Comparison of ENCODE assay signal across 24 cellular contexts in the genomic region with DNA sequence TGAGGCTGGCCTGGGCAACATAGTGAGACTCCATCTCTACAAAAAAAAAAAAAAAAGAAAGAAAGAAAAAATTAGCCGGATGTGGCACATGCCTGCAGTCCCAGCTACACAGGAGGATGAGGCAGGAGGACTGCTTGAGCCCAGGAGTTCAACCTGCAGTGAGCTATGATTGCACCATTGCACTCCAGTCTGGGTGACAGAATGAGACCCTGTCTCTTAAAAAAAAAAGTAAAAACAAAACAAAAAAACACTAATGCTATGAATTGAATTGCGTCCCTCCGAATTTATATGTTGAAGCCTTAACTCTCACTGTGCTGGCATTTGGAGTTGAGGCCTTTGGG. TPM values are rescaled to one million over a fixed set of nuclear protein-coding genes. Genes with fewer than 3 reads are reported as not detected.
"Had no signal": no experiment of that assay in that cellular context is flagged by ENCODE, and none has a peak within 500 bp of the region (broad histone marks: within the 10 kb centered on the region; RNA-seq: fewer than 3 reads in every experiment).

No MANE protein-coding gene starts in this region.

- ATAC-seq: esophagus mucosa; right cardiac atrium; stimulated activated naive CD8-positive, alpha-beta T cell treated with anti-CD3 and anti-CD28 coated beads, Interleukin-15, Interleukin-2, amounts not matched to agents 100 U/mL and 50 U/mL, for 24 hours had no signal

- H3K4me1 Mint-ChIP-seq: activated CD4-positive, alpha-beta memory T cell treated with anti-CD3 and anti-CD28 coated beads, Interleukin-2, amount 10 ng/mL, durations not matched to agents 7 days and 5 days; activated CD4-positive, alpha-beta T cell treated with anti-CD3 and anti-CD28 coated beads, Interleukin-2, amount 10 ng/mL, durations not matched to agents 7 days and 5 days; activated naive CD4-positive, alpha-beta T cell treated with anti-CD3 and anti-CD28 coated beads, Interleukin-2, amount 10 ng/mL, durations not matched to agents 7 days and 5 days; activated naive CD8-positive, alpha-beta T cell treated with anti-CD3 and anti-CD28 coated beads, Interleukin-2, amount 10 ng/mL, durations not matched to agents 7 days and 5 days had no signal

- H3K27me3 Mint-ChIP-seq: activated naive CD4-positive, alpha-beta T cell treated with anti-CD3 and anti-CD28 coated beads, Interleukin-2, amount 10 ng/mL, durations not matched to agents 7 days and 5 days; activated naive CD8-positive, alpha-beta T cell treated with anti-CD3 and anti-CD28 coated beads, Interleukin-2, amount 10 ng/mL, durations not matched to agents 7 days and 5 days; activated T-cell treated with anti-CD3 and anti-CD28 coated beads, Interleukin-2, amount 50 U/mL, for 24 hours had no signal

- H3K4me1 ChIP-seq: ascending aorta, left ventricle myocardium inferior, testis had no signal

- DNase-seq: activated CD4-positive, alpha-beta memory T cell treated with anti-CD3 and anti-CD28 coated beads, Interleukin-2, amount 10 ng/mL, durations not matched to agents 7 days and 5 days; activated CD4-positive, alpha-beta T cell treated with anti-CD3 and anti-CD28 coated beads for 1 hour; activated CD4-positive, alpha-beta T cell treated with anti-CD3 and anti-CD28 coated beads, Interleukin-2, amount 10 ng/mL, durations not matched to agents 7 days and 5 days; activated CD8-positive, alpha-beta memory T cell treated with anti-CD3 and anti-CD28 coated beads, Interleukin-2, amount 50 U/mL, for 48 hours; activated gamma-delta T cell; activated naive CD4-positive, alpha-beta T cell treated with anti-CD3 and anti-CD28 coated beads, Interleukin-2, amount 10 ng/mL, durations not matched to agents 7 days and 5 days; activated naive CD8-positive, alpha-beta T cell treated with anti-CD3 and anti-CD28 coated beads, Interleukin-2, amount 10 ng/mL, durations not matched to agents 7 days and 5 days; activated T-cell treated with anti-CD3 and anti-CD28 coated beads, Interleukin-2, amount 50 U/mL, for 24 hours; central memory CD4-positive, alpha-beta T cell; glutamatergic neuron; islet precursor cell; left ventricle myocardium inferior; occipital lobe; right cardiac atrium; spleen; stimulated activated naive CD8-positive, alpha-beta T cell treated with anti-CD3 and anti-CD28 coated beads, Interleukin-15, Interleukin-2, amounts not matched to agents 100 U/mL and 50 U/mL, for 24 hours; T-helper 9 cell; testis; transverse colon had no signal

- H3K27ac Mint-ChIP-seq: activated CD4-positive, alpha-beta memory T cell treated with anti-CD3 and anti-CD28 coated beads, Interleukin-2, amount 10 ng/mL, durations not matched to agents 7 days and 5 days; activated CD4-positive, alpha-beta T cell treated with anti-CD3 and anti-CD28 coated beads, Interleukin-2, amount 10 ng/mL, durations not matched to agents 7 days and 5 days; activated naive CD4-positive, alpha-beta T cell treated with anti-CD3 and anti-CD28 coated beads, Interleukin-2, amount 10 ng/mL, durations not matched to agents 7 days and 5 days; activated naive CD8-positive, alpha-beta T cell treated with anti-CD3 and anti-CD28 coated beads, Interleukin-2, amount 10 ng/mL, durations not matched to agents 7 days and 5 days; activated T-cell treated with anti-CD3 and anti-CD28 coated beads, Interleukin-2, amount 50 U/mL, for 24 hours; T-helper 1 cell treated with Interleukin-12 subunit alpha and Interleukin-12 subunit beta and Interleukin-4 antibody, amounts not matched to agents 30 μg/mL and 1 μg/mL, for 36 hours had no signal

- H3K4me3 Mint-ChIP-seq: activated CD4-positive, alpha-beta memory T cell treated with anti-CD3 and anti-CD28 coated beads, Interleukin-2, amount 10 ng/mL, durations not matched to agents 7 days and 5 days; activated CD4-positive, alpha-beta T cell treated with anti-CD3 and anti-CD28 coated beads, Interleukin-2, amount 10 ng/mL, durations not matched to agents 7 days and 5 days; activated naive CD4-positive, alpha-beta T cell treated with anti-CD3 and anti-CD28 coated beads, Interleukin-2, amount 10 ng/mL, durations not matched to agents 7 days and 5 days; activated naive CD8-positive, alpha-beta T cell treated with anti-CD3 and anti-CD28 coated beads, Interleukin-2, amount 10 ng/mL, durations not matched to agents 7 days and 5 days; activated T-cell treated with anti-CD3 and anti-CD28 coated beads, Interleukin-2, amount 50 U/mL, for 24 hours; T-helper 1 cell treated with Interleukin-12 subunit alpha and Interleukin-12 subunit beta and Interleukin-4 antibody, amounts not matched to agents 30 μg/mL and 1 μg/mL, for 36 hours had no signal

- H3K9me3 Mint-ChIP-seq: activated CD4-positive, alpha-beta memory T cell treated with anti-CD3 and anti-CD28 coated beads, Interleukin-2, amount 10 ng/mL, durations not matched to agents 7 days and 5 days; activated CD4-positive, alpha-beta T cell treated with anti-CD3 and anti-CD28 coated beads, Interleukin-2, amount 10 ng/mL, durations not matched to agents 7 days and 5 days; activated naive CD4-positive, alpha-beta T cell treated with anti-CD3 and anti-CD28 coated beads, Interleukin-2, amount 10 ng/mL, durations not matched to agents 7 days and 5 days; activated naive CD8-positive, alpha-beta T cell treated with anti-CD3 and anti-CD28 coated beads, Interleukin-2, amount 10 ng/mL, durations not matched to agents 7 days and 5 days; activated T-cell treated with anti-CD3 and anti-CD28 coated beads, Interleukin-2, amount 50 U/mL, for 24 hours; T-helper 1 cell treated with Interleukin-12 subunit alpha and Interleukin-12 subunit beta and Interleukin-4 antibody, amounts not matched to agents 30 μg/mL and 1 μg/mL, for 36 hours had no signal

- H3K9me3 ChIP-seq: ascending aorta, testis had no signal

- H3K36me3 ChIP-seq: ascending aorta, left ventricle myocardium inferior, spleen, transverse colon had no signal

- H3K27me3 ChIP-seq: ascending aorta, spleen, testis, transverse colon had no signal

- H3K4me3 ChIP-seq: ascending aorta, left ventricle myocardium inferior, lung, spleen, testis, transverse colon had no signal

- H3K27ac ChIP-seq: ascending aorta, left ventricle myocardium inferior, testis, transverse colon had no signal

- H3K36me3 Mint-ChIP-seq: activated naive CD4-positive, alpha-beta T cell treated with anti-CD3 and anti-CD28 coated beads, Interleukin-2, amount 10 ng/mL, durations not matched to agents 7 days and 5 days; activated naive CD8-positive, alpha-beta T cell treated with anti-CD3 and anti-CD28 coated beads, Interleukin-2, amount 10 ng/mL, durations not matched to agents 7 days and 5 days had no signal

RNA-seq across cellular contexts. Expression of a gene that starts 19.9 kb away (rescaled TPM):
- total RNA-seq: activated CD4-positive, alpha-beta memory T cell treated with anti-CD3 and anti-CD28 coated beads, Interleukin-2, amount 10 ng/mL, durations not matched to agents 7 days and 5 days; activated CD4-positive, alpha-beta T cell treated with anti-CD3 and anti-CD28 coated beads, Interleukin-2, amount 10 ng/mL, durations not matched to agents 7 days and 5 days; activated naive CD8-positive, alpha-beta T cell treated with anti-CD3 and anti-CD28 coated beads, Interleukin-2, amount 10 ng/mL, durations not matched to agents 7 days and 5 days; ascending aorta had no signal
- polyA plus RNA-seq: neural cell had no signal
